Comparison of ENCODE assay signal across 21 cellular contexts in genomic region chr5:10534491-10535236, GRCh38. TPM values are rescaled to one million over a fixed set of nuclear protein-coding genes. Genes with fewer than 3 reads are reported as not detected.
DNase-seq lines count a peak whose midpoint lies in the region; ATAC-seq and TF ChIP-seq lines count a peak whose summit lies in the region.
"Had no signal": no experiment of that assay in that cellular context is flagged by ENCODE, and none has a peak within 500 bp of the region (broad histone marks: within the 10 kb centered on the region; RNA-seq: fewer than 3 reads in every experiment).

No MANE protein-coding gene starts in this region.

- H3K79me1 ChIP-seq in neuronal stem cell (ENCODE audit: low read depth, low read length) = no peaks in the 10 kb centered on the region

- H4K91ac ChIP-seq in neuronal stem cell (ENCODE audit: low read depth, low read length, poor library complexity) = no peak overlapping the region

- no peak overlapping the region for H2AFZ ChIP-seq in neuronal stem cell (ENCODE audit: low read length)

- H3K27ac Mint-ChIP-seq in IgD-negative memory B cell = peak overlapping the region in 2 of 3 donors; percentile 68 to 83
- no peak overlapping the region for H3K27ac Mint-ChIP-seq in chondrocyte (ENCODE audit: unreplicated experiment)
- H3K27ac Mint-ChIP-seq: activated naive CD4-positive, alpha-beta T cell treated with anti-CD3 and anti-CD28 coated beads for 36 hours; CD4-positive, alpha-beta T cell; T-cell had no signal

- H3K4ac ChIP-seq in neuronal stem cell (ENCODE audit: low read length) = no peak overlapping the region

- H3K4me3 Mint-ChIP-seq in IgD-negative memory B cell (peak overlapping the region in 1 of 4 donors; percentile 36), chondrocyte (ENCODE audit: unreplicated experiment) (no peak overlapping the region)
- H3K4me3 Mint-ChIP-seq: activated naive CD4-positive, alpha-beta T cell treated with anti-CD3 and anti-CD28 coated beads for 36 hours; activated T-cell treated with anti-CD3 and anti-CD28 coated beads, Interleukin-2, amount 50 U/mL, for 4 hours; CD4-positive, alpha-beta T cell; stimulated activated naive CD8-positive, alpha-beta T cell treated with anti-CD3 and anti-CD28 coated beads, Interleukin-15, amount 100 ng/mL, for 72 hours; T-cell had no signal

- peak overlapping the region; percentile 43 for H3K23ac ChIP-seq in neuronal stem cell (ENCODE audit: low read depth, low read length, poor library complexity)

- H2BK15ac ChIP-seq in neuronal stem cell (ENCODE audit: low read length) = no peak overlapping the region

- no peak overlapping the region for H3K4me3 ChIP-seq in neuronal stem cell (ENCODE audit: low read length in 2 of 2)

- H4K8ac ChIP-seq in neuronal stem cell (ENCODE audit: low read depth, low read length) = no peak overlapping the region

- H3K4me1 Mint-ChIP-seq in IgD-negative memory B cell (peaks cover 16 to 19% (median 17%) of the 10 kb centered on the region in 3 donors), chondrocyte (ENCODE audit: low read depth) (peaks cover 8% of the 10 kb centered on the region)

- DNase-seq in Ammon's horn (ENCODE audit: low spot score) (peak; percentile 44), chondrocyte (ENCODE audit: low spot score) (peak; percentile 25), neuronal stem cell (ENCODE audit: low spot score) (no peak), KBM-7 (no peak)
- DNase-seq: activated CD8-positive, alpha-beta memory T cell treated with anti-CD3 and anti-CD28 coated beads for 24 hours; activated naive CD4-positive, alpha-beta T cell treated with anti-CD3 and anti-CD28 coated beads for 36 hours; activated T-cell treated with anti-CD3 and anti-CD28 coated beads, Interleukin-2, amount 50 U/mL, for 4 hours; CD4-positive, alpha-beta T cell; GDM1; islet precursor cell; NCI-H774; PC-3; SIG-M5; stimulated activated CD4-positive, alpha-beta T cell treated with anti-CD3 and anti-CD28 coated beads, Interleukin-4, amount 100 ng/mL, for 4 hours; stimulated activated naive CD8-positive, alpha-beta T cell treated with anti-CD3 and anti-CD28 coated beads, Interleukin-15, amount 100 ng/mL, for 72 hours; T-cell had no signal

- no CpG with 5 or more reads among the region's 16 CpGs for WGBS in neuronal stem cell (ENCODE audit: extremely low coverage in 2 of 2, insufficient read length in 2 of 2, insufficient replicate concordance in 1 of 2), 2 donors

- peaks cover 2 to 9% of the 10 kb centered on the region in 2 donors for H3K4me1 ChIP-seq in neuronal stem cell (ENCODE audit: control insufficient read depth in 2 of 2, insufficient read depth in 1 of 2, low read depth in 1 of 2, low read length in 2 of 2)

- no peak overlapping the region for H3K9ac ChIP-seq in neuronal stem cell (ENCODE audit: low read depth, low read length, poor library complexity)

- in situ Hi-C loops in KBM-7 (cut with MboI; ENCODE audit: low pct_unique_long_range_greater_than_20kb, low sequenced_read_pairs) = no loop called here

- peaks cover 2 to 7% of the 10 kb centered on the region in 2 donors for H3K9me3 ChIP-seq in neuronal stem cell (replicated peaks in 1 of 2; ENCODE audit: control insufficient read depth in 2 of 2, insufficient read depth in 1 of 2, low read depth in 1 of 2, low read length in 2 of 2)

- H2BK5ac ChIP-seq in neuronal stem cell (ENCODE audit: low read length) = no peak overlapping the region

- H2AK5ac ChIP-seq in neuronal stem cell (ENCODE audit: low read depth, low read length) = peak overlapping the region; percentile 27

- H3K36me3 ChIP-seq in neuronal stem cell (replicated peaks in 1 of 2; ENCODE audit: control insufficient read depth in 2 of 2, insufficient read depth in 2 of 2, low read length in 2 of 2) = no peaks in the 10 kb centered on the region

- peaks cover 0 to 2% (median 0%) of the 10 kb centered on the region in 3 donors for H3K9me3 Mint-ChIP-seq in IgD-negative memory B cell
- peaks cover 3% of the 10 kb centered on the region for H3K9me3 Mint-ChIP-seq in chondrocyte (ENCODE audit: low read depth)
- H3K9me3 Mint-ChIP-seq: activated naive CD4-positive, alpha-beta T cell treated with anti-CD3 and anti-CD28 coated beads for 36 hours; activated T-cell treated with anti-CD3 and anti-CD28 coated beads, Interleukin-2, amount 50 U/mL, for 4 hours; CD4-positive, alpha-beta T cell; stimulated activated naive CD8-positive, alpha-beta T cell treated with anti-CD3 and anti-CD28 coated beads, Interleukin-15, amount 100 ng/mL, for 72 hours; T-cell had no signal

- peak overlapping the region; percentile 35 for H2BK12ac ChIP-seq in neuronal stem cell (ENCODE audit: low read length)

- H3K18ac ChIP-seq in neuronal stem cell (ENCODE audit: low read length) = peak overlapping the region; percentile 31

- TF ChIP-seq CTCF in chondrocyte (IDR thresholded peaks at IDR 0.05) = no peak

- no peak overlapping the region for H2BK120ac ChIP-seq in neuronal stem cell (ENCODE audit: low read depth, low read length)

- H3K14ac ChIP-seq in neuronal stem cell (ENCODE audit: low read length) = no peak overlapping the region

- H3K36me3 Mint-ChIP-seq in IgD-negative memory B cell (no peaks in the 10 kb centered on the region), chondrocyte (ENCODE audit: low read depth) (no peaks in the 10 kb centered on the region)
- H3K36me3 Mint-ChIP-seq: T-cell had no signal

- ATAC-seq in SK-N-SH treated with all-trans-retinoic acid at 6 μM for 48 hours (no peak), HG03280 (IDR thresholded peaks at IDR 0.05; ENCODE audit: unreplicated experiment) (no peak)
- ATAC-seq: activated T-cell treated with anti-CD3 and anti-CD28 coated beads, Interleukin-2, amount 50 U/mL, for 4 hours; PC-3; stimulated activated naive CD8-positive, alpha-beta T cell treated with anti-CD3 and anti-CD28 coated beads, Interleukin-15, amount 100 ng/mL, for 72 hours; T-cell had no signal

- no peak overlapping the region for H3K4me2 ChIP-seq in neuronal stem cell (ENCODE audit: insufficient read depth, low read length, poor library complexity, severe bottlenecking)

- H3K27me3 ChIP-seq in neuronal stem cell (ENCODE audit: control insufficient read depth in 3 of 3, insufficient read depth in 3 of 3, low read depth in 1 of 3, low read length in 3 of 3) = peaks cover 0 to 37% (median 0%) of the 10 kb centered on the region in 3 experiments

- H3K27ac ChIP-seq in neuronal stem cell (replicated peaks; ENCODE audit: low read length) = no peak overlapping the region
- H3K27ac ChIP-seq: epithelial cell of prostate, HL-60 had no signal

- peaks cover 6% of the 10 kb centered on the region for H3K27me3 Mint-ChIP-seq in IgD-negative memory B cell
- peaks cover 4% of the 10 kb centered on the region for H3K27me3 Mint-ChIP-seq in chondrocyte (ENCODE audit: low read depth)

TF ChIP-seq in SK-N-SH treated with all-trans-retinoic acid at 6 μM for 48 hours, 23 proteins besides CTCF, POLR2A, EP300 and RAD21 (continues in another document):
- TF ChIP-seq SNAI2 (CRISPR knock-in tag; IDR thresholded peaks at IDR 0.05) = no peak
- no peak for TF ChIP-seq ZC3H10 (CRISPR knock-in tag; IDR thresholded peaks at IDR 0.05)
- TF ChIP-seq ZFP3 (CRISPR knock-in tag; IDR thresholded peaks at IDR 0.05) = no peak
- TF ChIP-seq CSRNP3 (CRISPR knock-in tag; IDR thresholded peaks at IDR 0.05) = no peak
- TF ChIP-seq ARNTL (CRISPR knock-in tag; IDR thresholded peaks at IDR 0.05; ENCODE audit: borderline replicate concordance, low read depth) = no peak
- TF ChIP-seq, protein P1, sequence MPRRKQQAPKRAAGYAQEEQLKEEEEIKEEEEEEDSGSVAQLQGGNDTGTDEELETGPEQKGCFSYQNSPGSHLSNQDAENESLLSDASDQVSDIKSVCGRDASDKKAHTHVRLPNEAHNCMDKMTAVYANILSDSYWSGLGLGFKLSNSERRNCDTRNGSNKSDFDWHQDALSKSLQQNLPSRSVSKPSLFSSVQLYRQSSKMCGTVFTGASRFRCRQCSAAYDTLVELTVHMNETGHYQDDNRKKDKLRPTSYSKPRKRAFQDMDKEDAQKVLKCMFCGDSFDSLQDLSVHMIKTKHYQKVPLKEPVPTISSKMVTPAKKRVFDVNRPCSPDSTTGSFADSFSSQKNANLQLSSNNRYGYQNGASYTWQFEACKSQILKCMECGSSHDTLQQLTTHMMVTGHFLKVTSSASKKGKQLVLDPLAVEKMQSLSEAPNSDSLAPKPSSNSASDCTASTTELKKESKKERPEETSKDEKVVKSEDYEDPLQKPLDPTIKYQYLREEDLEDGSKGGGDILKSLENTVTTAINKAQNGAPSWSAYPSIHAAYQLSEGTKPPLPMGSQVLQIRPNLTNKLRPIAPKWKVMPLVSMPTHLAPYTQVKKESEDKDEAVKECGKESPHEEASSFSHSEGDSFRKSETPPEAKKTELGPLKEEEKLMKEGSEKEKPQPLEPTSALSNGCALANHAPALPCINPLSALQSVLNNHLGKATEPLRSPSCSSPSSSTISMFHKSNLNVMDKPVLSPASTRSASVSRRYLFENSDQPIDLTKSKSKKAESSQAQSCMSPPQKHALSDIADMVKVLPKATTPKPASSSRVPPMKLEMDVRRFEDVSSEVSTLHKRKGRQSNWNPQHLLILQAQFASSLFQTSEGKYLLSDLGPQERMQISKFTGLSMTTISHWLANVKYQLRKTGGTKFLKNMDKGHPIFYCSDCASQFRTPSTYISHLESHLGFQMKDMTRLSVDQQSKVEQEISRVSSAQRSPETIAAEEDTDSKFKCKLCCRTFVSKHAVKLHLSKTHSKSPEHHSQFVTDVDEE (CRISPR knock-in tag; IDR thresholded peaks at IDR 0.05) = no peak
- no peak for TF ChIP-seq ESRRG (CRISPR knock-in tag; IDR thresholded peaks at IDR 0.05)
- TF ChIP-seq ISL1 (CRISPR knock-in tag; IDR thresholded peaks at IDR 0.05) = no peak
- TF ChIP-seq ZNF70 (CRISPR knock-in tag; IDR thresholded peaks at IDR 0.05) = no peak
- no peak for TF ChIP-seq ZNF8 (CRISPR knock-in tag; IDR thresholded peaks at IDR 0.05)
- no peak for TF ChIP-seq ZFP30 (CRISPR knock-in tag; IDR thresholded peaks at IDR 0.05)
- TF ChIP-seq TOX (CRISPR knock-in tag; IDR thresholded peaks at IDR 0.05; ENCODE audit: borderline replicate concordance) = no peak
- TF ChIP-seq OSR1 (CRISPR knock-in tag; IDR thresholded peaks at IDR 0.05) = no peak

RNA-seq across cellular contexts. Expression of gene ANKRD33B, which starts 29.2 kb away (rescaled TPM):
- 1.5 TPM for polyA plus RNA-seq in IgD-negative memory B cell
- 0.80 to 4.0 TPM (median 3.7 TPM) in 3 replicates for total RNA-seq in chondrocyte
- polyA plus RNA-seq in neuronal stem cell (2013, experiment 1 of 2) = 4.1 TPM
- 4.5 TPM for polyA plus RNA-seq in neuronal stem cell (2013, experiment 2 of 2)

Comparison
In these comparisons a context has a peak if more than half of its experiments do, and no peak if none do; other contexts are left out.
1. DNase-seq: peak in Ammon's horn (single experiment) and chondrocyte (single experiment); none in neuronal stem cell (single experiment) and KBM-7 (single experiment).